Comparison of ENCODE assay signal across 13 cellular contexts in the genomic region with DNA sequence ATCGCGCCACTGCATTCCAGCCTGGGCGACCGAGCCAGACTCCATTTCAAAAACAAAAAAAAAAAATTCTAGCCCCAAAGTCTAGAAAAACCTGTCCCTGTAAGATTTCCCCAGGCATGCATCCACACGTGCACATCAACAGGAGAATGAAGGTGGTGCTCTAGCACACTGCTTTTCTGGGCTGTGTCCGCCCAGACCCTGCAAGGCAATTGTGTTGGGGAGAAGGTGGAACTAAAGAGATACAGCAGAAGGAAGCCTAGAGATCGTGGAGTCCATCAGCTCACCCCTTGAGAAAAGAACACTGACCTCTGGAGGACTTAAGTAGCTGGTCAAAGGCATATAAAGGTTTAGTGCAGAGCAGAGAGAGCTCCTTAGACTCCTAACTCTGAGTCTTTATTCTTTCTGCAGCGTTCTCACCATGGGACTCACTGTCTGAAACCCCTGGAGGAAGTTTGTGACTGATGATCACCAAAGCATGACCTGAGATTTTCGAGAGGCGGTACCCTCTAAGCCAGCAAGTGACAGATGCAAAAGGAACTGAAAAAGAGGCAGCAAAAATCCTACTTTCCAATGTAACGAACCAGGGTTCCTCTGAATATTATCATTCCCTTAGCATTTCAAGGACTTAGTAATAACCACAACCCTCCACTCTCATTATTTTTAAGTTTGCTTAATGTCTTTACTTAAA.
DNase-seq lines count a peak whose midpoint lies in the region; ATAC-seq, FAIRE-seq and TF ChIP-seq lines count a peak whose summit lies in the region.
"Had no signal": no experiment of that assay in that cellular context is flagged by ENCODE, and none has a peak within 500 bp of the region (broad histone marks: within the 10 kb centered on the region; RNA-seq: fewer than 3 reads in every experiment).

No MANE protein-coding gene starts in this region.

- peaks cover 27% of the 10 kb centered on the region for H3K4me1 Mint-ChIP-seq in activated B cell treated with CpG ODN at 0.5 μM for 24 hours

- H3K36me3 ChIP-seq in transverse colon (no peaks in the 10 kb centered on the region), pancreas (no peaks in the 10 kb centered on the region)
- H3K36me3 ChIP-seq: esophagus muscularis mucosa, thoracic aorta had no signal

- ATAC-seq in GM18519 (IDR thresholded peaks at IDR 0.05; ENCODE audit: low FRiP score, unreplicated experiment) = peak; percentile 98
- peak; percentile 99 for ATAC-seq in GM21447 (IDR thresholded peaks at IDR 0.05; ENCODE audit: unreplicated experiment)
- ATAC-seq in HG03066 (IDR thresholded peaks at IDR 0.05; ENCODE audit: low read depth, unreplicated experiment) = peak; percentile 99
- peak; percentile 97 for ATAC-seq in activated B cell treated with CpG ODN at 0.5 μM for 24 hours (ENCODE audit: low read depth)
- ATAC-seq in sciatic nerve = no peak
- ATAC-seq in pancreas = no peak

- H3K4me1 ChIP-seq in transverse colon (no peaks in the 10 kb centered on the region), pancreas (no peaks in the 10 kb centered on the region)
- H3K4me1 ChIP-seq: esophagus muscularis mucosa had no signal

- peak overlapping the region; percentile 33 for H3K4me3 Mint-ChIP-seq in activated B cell treated with CpG ODN at 0.5 μM for 24 hours

- H3K27ac ChIP-seq in transverse colon (no peak overlapping the region), pancreas (no peak overlapping the region)
- H3K27ac ChIP-seq: esophagus muscularis mucosa, thoracic aorta had no signal

- H3K9me3 Mint-ChIP-seq in activated B cell treated with CpG ODN at 0.5 μM for 24 hours = no peaks in the 10 kb centered on the region

- H3K9me3 ChIP-seq in transverse colon (no peaks in the 10 kb centered on the region), pancreas (no peaks in the 10 kb centered on the region)
- H3K9me3 ChIP-seq: esophagus muscularis mucosa, thoracic aorta had no signal

- POLR2A ChIA-PET in activated B cell treated with CpG ODN at 0.5 μM for 24 hours (lab: Charles Lee) = no interaction called here

- H3K27ac Mint-ChIP-seq in activated B cell treated with CpG ODN at 0.5 μM for 24 hours = no peak overlapping the region

- TF ChIP-seq EP300 in transverse colon (IDR thresholded peaks at IDR 0.05; ENCODE audit: low read depth) = no peak

- in situ Hi-C loops in transverse colon (cut with MboI; ENCODE audit: low pct_ligation_motif_present in 1 of 4, low pct_unique_long_range_greater_than_20kb in 1 of 4, low sequenced_read_pairs in 3 of 4) = no loop called here

- no peaks in the 10 kb centered on the region for H3K36me3 Mint-ChIP-seq in activated B cell treated with CpG ODN at 0.5 μM for 24 hours (ENCODE audit: low read depth)

- intact Hi-C loops in activated B cell treated with CpG ODN at 0.5 μM for 24 hours (cut with micrococcal nuclease) (no loop called here), transverse colon (cut with DNase I; ENCODE audit: low total_unique reads) (no loop called here), sciatic nerve (cut with DNase I) (no loop called here), pancreas (cut with DNase I) (no loop called here)

- WGBS in transverse colon (ENCODE audit: low coverage in 1 of 2), 2 donors = 78 to 83% methylated on average over 6 to 11 of the region's 11 CpGs
- 82 to 85% methylated on average over 11 of the region's 11 CpGs for WGBS in pancreas, 2 donors

- H3K27me3 Mint-ChIP-seq in activated B cell treated with CpG ODN at 0.5 μM for 24 hours = peaks cover 5% of the 10 kb centered on the region

- CTCF ChIA-PET in activated B cell treated with CpG ODN at 0.5 μM for 24 hours (lab: Charles Lee) = no interaction called here

- no peak for TF ChIP-seq CTCF in activated B cell treated with CpG ODN at 0.5 μM for 24 hours (IDR thresholded peaks at IDR 0.05)
- no peak for TF ChIP-seq CTCF in transverse colon (IDR thresholded peaks at IDR 0.05)
- no peak for TF ChIP-seq CTCF in pancreas (IDR thresholded peaks at IDR 0.05)

- FAIRE-seq in pancreas (lab: Jason Lieb, UNC) = no peak
- FAIRE-seq: kidney had no signal

- no peak for DNase-seq in activated B cell treated with CpG ODN at 0.5 μM for 24 hours
- DNase-seq in transverse colon = no peak
- DNase-seq in NCI-H69 (lab: John Stamatoyannopoulos, UW) = no peak
- DNase-seq in sciatic nerve (ENCODE audit: low spot score) = no peak
- no peak for DNase-seq in pancreas
- DNase-seq: kidney; NCI-H526 treated with DMSO at 0.1 percent for 48 hours; stimulated activated CD4-positive, alpha-beta T cell treated with anti-CD3 and anti-CD28 coated beads, Interleukin-4, amount 100 ng/mL, for 1 hour had no signal

- H3K27me3 ChIP-seq in transverse colon (no peaks in the 10 kb centered on the region), pancreas (no peaks in the 10 kb centered on the region)
- H3K27me3 ChIP-seq: esophagus muscularis mucosa had no signal

- no peak overlapping the region for H3K4me3 ChIP-seq in transverse colon
- no peak overlapping the region for H3K4me3 ChIP-seq in pancreas
- H3K4me3 ChIP-seq: esophagus muscularis mucosa, thoracic aorta had no signal

- TF ChIP-seq POLR2A in transverse colon (IDR thresholded peaks at IDR 0.05) = no peak

Comparison
In these comparisons a context has a peak if more than half of its experiments do, and no peak if none do; other contexts are left out.
1. ATAC-seq: peak in GM18519 (single experiment), GM21447 (single experiment), HG03066 (single experiment) and activated B cell treated with CpG ODN at 0.5 μM for 24 hours (single experiment); none in sciatic nerve (single experiment) and pancreas (0 of 4).